1 cellular context compared by ENCODE assay signal in the genomic region with DNA sequence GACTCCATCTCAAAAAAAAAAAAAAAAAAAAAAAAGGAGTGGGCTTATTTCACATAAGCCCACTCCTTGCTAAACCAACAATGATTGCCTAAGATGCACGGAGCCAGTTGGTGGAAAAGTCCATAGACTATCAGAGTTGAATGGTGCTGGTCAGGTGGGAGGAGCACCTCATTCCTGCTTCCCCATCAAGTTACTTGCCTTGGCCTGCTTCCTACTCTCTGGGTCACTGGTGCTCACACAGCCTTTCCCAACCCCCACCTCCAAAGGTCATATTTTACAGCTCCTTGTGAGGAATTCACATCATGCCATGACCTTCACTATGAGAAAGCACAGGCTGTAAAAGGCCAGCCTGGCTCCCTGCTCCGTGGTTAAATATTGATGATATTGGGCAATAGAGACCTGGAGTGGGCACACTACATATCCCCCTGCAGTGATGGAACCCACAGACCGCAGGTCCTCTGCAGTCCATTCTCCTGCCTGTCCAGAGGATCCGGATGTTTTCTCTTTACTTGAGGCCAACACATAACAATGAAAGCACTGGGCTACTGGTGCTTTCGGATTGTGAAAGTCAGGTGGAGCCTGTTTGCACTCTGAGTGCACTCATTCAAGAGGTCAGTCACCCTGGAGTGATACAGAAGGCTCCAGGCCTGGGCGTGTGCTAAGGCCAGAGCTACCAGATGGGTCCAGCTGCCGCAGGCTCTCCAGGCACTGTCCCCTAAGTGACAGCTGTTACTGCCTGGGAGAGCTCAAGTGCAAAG.
TF ChIP-seq lines count a peak whose summit lies in the region.

A gene (plus strand): TSS at position 664 of the 758 bp plus-strand sequence. CDS start 4,618 bp downstream, outside the sequence.

TF ChIP-seq in HepG2, 621 proteins besides CTCF, POLR2A, EP300 and RAD21 (continued from another document and continues in another):
- TF ChIP-seq, protein P1, sequence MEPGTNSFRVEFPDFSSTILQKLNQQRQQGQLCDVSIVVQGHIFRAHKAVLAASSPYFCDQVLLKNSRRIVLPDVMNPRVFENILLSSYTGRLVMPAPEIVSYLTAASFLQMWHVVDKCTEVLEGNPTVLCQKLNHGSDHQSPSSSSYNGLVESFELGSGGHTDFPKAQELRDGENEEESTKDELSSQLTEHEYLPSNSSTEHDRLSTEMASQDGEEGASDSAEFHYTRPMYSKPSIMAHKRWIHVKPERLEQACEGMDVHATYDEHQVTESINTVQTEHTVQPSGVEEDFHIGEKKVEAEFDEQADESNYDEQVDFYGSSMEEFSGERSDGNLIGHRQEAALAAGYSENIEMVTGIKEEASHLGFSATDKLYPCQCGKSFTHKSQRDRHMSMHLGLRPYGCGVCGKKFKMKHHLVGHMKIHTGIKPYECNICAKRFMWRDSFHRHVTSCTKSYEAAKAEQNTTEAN (CRISPR knock-in tag; conservative IDR thresholded peaks at IDR 0.05), result peak; percentile 94
- TF ChIP-seq ZFY (CRISPR knock-in tag; IDR thresholded peaks at IDR 0.05) (peak; percentile 82), TBX2 (CRISPR knock-in tag; IDR thresholded peaks at IDR 0.05; ENCODE audit: borderline replicate concordance) (peak; percentile 93), CCDC6 (CRISPR knock-in tag; IDR thresholded peaks at IDR 0.05) (no peak), ZNF598 (CRISPR knock-in tag; IDR thresholded peaks at IDR 0.05; ENCODE audit: borderline replicate concordance) (0 out of 2 replicates have a peak, but pooled peaks have one; percentile 53), SIN3A (IDR thresholded peaks at IDR 0.05; ENCODE audit: borderline replicate concordance, low read depth, low read length) (peak; percentile 79; the same call in 1 of the 2 replicates), POLR2G (IDR thresholded peaks at IDR 0.05; ENCODE audit: low read depth, low read length) (peak; percentile 78), ZNF136 (CRISPR knock-in tag; IDR thresholded peaks at IDR 0.05; ENCODE audit: low read depth) (no peak; the same call in 1 of the 2 replicates), ZNF788 (CRISPR knock-in tag; IDR thresholded peaks at IDR 0.05; ENCODE audit: borderline replicate concordance) (peak; percentile 87; the same call in 1 of the 2 replicates), ELF3 (CRISPR knock-in tag; IDR thresholded peaks at IDR 0.05) (peak; percentile 72), ONECUT2 (CRISPR knock-in tag; IDR thresholded peaks at IDR 0.05) (no peak), ZNF678 (CRISPR knock-in tag; IDR thresholded peaks at IDR 0.05) (no peak), SATB2 (CRISPR knock-in tag; IDR thresholded peaks at IDR 0.05) (0 out of 2 replicates have a peak, but pooled peaks have one; percentile 76), FOXK2 (IDR thresholded peaks at IDR 0.05) (peak; percentile 71; the same call in 1 of the 2 replicates), ZNF274 (CRISPR knock-in tag; IDR thresholded peaks at IDR 0.05) (peak; percentile 60; the same call in 1 of the 2 replicates), ZNF431 (CRISPR knock-in tag; IDR thresholded peaks at IDR 0.05; ENCODE audit: borderline replicate concordance, low read depth) (peak; percentile 65; the same call in 1 of the 2 replicates), ZNF616 (CRISPR knock-in tag; IDR thresholded peaks at IDR 0.05; ENCODE audit: low read depth) (no peak), KAT7 (CRISPR knock-in tag; IDR thresholded peaks at IDR 0.05; ENCODE audit: borderline replicate concordance) (peak; percentile 79; the same call in 1 of the 2 replicates), ZNF790 (CRISPR knock-in tag; IDR thresholded peaks at IDR 0.05; ENCODE audit: borderline replicate concordance) (no peak), YEATS2 (CRISPR knock-in tag; IDR thresholded peaks at IDR 0.05; ENCODE audit: borderline replicate concordance) (peak; percentile 19; the same call in 1 of the 2 replicates), ZNF430 (CRISPR knock-in tag; IDR thresholded peaks at IDR 0.05) (peak; percentile 86), THAP11 (CRISPR knock-in tag; IDR thresholded peaks at IDR 0.05) (peak; percentile 73), ZNF12 (CRISPR knock-in tag; IDR thresholded peaks at IDR 0.05) (0 out of 2 replicates have a peak, but pooled peaks have one; percentile 51), ZNF891 (CRISPR knock-in tag; IDR thresholded peaks at IDR 0.05) (peak; percentile 72; the same call in 1 of the 2 replicates), MED13 (CRISPR knock-in tag; IDR thresholded peaks at IDR 0.05) (peak; percentile 26; the same call in 1 of the 2 replicates), NR2F1 (CRISPR knock-in tag; IDR thresholded peaks at IDR 0.05) (peak; percentile 82 to 91; a peak in 3 of 4 replicates), ERF (CRISPR knock-in tag; IDR thresholded peaks at IDR 0.05) (peak; percentile 94; the same call in 1 of the 2 replicates), ELF1 (CRISPR knock-in tag; IDR thresholded peaks at IDR 0.05) (no peak), MZF1 (CRISPR knock-in tag; IDR thresholded peaks at IDR 0.05; ENCODE audit: borderline replicate concordance) (no peak), ZNF567 (CRISPR knock-in tag; IDR thresholded peaks at IDR 0.05; ENCODE audit: borderline replicate concordance) (no peak), ZNF546 (CRISPR knock-in tag; conservative IDR thresholded peaks at IDR 0.05) (no peak), CBX2 (IDR thresholded peaks at IDR 0.05; ENCODE audit: low read depth, low read length) (no peak), CBX2 (CRISPR knock-in tag; IDR thresholded peaks at IDR 0.05; ENCODE audit: low read depth) (no peak), SMAD9 (CRISPR knock-in tag; IDR thresholded peaks at IDR 0.05) (no peak), PHF8 (CRISPR knock-in tag; IDR thresholded peaks at IDR 0.05) (peak; percentile 49; the same call in 1 of the 2 replicates), RNF2 (conservative IDR thresholded peaks at IDR 0.05; ENCODE audit: low read depth) (no peak)
- TF ChIP-seq, protein P2, sequence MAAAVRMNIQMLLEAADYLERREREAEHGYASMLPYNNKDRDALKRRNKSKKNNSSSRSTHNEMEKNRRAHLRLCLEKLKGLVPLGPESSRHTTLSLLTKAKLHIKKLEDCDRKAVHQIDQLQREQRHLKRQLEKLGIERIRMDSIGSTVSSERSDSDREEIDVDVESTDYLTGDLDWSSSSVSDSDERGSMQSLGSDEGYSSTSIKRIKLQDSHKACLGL (CRISPR knock-in tag; IDR thresholded peaks at IDR 0.05), result no peak
- TF ChIP-seq, protein P3, sequence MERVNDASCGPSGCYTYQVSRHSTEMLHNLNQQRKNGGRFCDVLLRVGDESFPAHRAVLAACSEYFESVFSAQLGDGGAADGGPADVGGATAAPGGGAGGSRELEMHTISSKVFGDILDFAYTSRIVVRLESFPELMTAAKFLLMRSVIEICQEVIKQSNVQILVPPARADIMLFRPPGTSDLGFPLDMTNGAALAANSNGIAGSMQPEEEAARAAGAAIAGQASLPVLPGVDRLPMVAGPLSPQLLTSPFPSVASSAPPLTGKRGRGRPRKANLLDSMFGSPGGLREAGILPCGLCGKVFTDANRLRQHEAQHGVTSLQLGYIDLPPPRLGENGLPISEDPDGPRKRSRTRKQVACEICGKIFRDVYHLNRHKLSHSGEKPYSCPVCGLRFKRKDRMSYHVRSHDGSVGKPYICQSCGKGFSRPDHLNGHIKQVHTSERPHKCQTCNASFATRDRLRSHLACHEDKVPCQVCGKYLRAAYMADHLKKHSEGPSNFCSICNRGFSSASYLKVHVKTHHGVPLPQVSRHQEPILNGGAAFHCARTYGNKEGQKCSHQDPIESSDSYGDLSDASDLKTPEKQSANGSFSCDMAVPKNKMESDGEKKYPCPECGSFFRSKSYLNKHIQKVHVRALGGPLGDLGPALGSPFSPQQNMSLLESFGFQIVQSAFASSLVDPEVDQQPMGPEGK (CRISPR knock-in tag; IDR thresholded peaks at IDR 0.05), result peak; percentile 32; the same call in 1 of the 2 replicates
- TF ChIP-seq, protein P4, sequence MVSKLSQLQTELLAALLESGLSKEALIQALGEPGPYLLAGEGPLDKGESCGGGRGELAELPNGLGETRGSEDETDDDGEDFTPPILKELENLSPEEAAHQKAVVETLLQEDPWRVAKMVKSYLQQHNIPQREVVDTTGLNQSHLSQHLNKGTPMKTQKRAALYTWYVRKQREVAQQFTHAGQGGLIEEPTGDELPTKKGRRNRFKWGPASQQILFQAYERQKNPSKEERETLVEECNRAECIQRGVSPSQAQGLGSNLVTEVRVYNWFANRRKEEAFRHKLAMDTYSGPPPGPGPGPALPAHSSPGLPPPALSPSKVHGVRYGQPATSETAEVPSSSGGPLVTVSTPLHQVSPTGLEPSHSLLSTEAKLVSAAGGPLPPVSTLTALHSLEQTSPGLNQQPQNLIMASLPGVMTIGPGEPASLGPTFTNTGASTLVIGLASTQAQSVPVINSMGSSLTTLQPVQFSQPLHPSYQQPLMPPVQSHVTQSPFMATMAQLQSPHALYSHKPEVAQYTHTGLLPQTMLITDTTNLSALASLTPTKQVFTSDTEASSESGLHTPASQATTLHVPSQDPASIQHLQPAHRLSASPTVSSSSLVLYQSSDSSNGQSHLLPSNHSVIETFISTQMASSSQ (IDR thresholded peaks at IDR 0.05; ENCODE audit: low read depth), result peak; percentile 84; the same call in 1 of the 2 replicates
- TF ChIP-seq, protein P4 (CRISPR knock-in tag; IDR thresholded peaks at IDR 0.05; ENCODE audit: borderline replicate concordance), result peak; percentile 95
- TF ChIP-seq, protein P5, sequence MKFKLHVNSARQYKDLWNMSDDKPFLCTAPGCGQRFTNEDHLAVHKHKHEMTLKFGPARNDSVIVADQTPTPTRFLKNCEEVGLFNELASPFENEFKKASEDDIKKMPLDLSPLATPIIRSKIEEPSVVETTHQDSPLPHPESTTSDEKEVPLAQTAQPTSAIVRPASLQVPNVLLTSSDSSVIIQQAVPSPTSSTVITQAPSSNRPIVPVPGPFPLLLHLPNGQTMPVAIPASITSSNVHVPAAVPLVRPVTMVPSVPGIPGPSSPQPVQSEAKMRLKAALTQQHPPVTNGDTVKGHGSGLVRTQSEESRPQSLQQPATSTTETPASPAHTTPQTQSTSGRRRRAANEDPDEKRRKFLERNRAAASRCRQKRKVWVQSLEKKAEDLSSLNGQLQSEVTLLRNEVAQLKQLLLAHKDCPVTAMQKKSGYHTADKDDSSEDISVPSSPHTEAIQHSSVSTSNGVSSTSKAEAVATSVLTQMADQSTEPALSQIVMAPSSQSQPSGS (CRISPR knock-in tag; IDR thresholded peaks at IDR 0.05), result peak; percentile 67; the same call in 1 of the 2 replicates
- TF ChIP-seq, protein P6, sequence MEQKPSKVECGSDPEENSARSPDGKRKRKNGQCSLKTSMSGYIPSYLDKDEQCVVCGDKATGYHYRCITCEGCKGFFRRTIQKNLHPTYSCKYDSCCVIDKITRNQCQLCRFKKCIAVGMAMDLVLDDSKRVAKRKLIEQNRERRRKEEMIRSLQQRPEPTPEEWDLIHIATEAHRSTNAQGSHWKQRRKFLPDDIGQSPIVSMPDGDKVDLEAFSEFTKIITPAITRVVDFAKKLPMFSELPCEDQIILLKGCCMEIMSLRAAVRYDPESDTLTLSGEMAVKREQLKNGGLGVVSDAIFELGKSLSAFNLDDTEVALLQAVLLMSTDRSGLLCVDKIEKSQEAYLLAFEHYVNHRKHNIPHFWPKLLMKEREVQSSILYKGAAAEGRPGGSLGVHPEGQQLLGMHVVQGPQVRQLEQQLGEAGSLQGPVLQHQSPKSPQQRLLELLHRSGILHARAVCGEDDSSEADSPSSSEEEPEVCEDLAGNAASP (CRISPR knock-in tag; IDR thresholded peaks at IDR 0.05; ENCODE audit: borderline replicate concordance), result peak; percentile 93
- TF ChIP-seq, protein P7, sequence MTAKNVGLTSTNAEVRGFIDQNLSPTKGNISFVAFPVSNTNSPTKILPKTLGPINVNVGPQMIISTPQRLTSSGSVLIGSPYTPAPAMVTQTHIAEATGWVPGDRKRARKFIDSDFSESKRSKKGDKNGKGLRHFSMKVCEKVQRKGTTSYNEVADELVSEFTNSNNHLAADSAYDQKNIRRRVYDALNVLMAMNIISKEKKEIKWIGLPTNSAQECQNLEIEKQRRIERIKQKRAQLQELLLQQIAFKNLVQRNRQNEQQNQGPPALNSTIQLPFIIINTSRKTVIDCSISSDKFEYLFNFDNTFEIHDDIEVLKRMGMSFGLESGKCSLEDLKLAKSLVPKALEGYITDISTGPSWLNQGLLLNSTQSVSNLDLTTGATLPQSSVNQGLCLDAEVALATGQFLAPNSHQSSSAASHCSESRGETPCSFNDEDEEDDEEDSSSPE (CRISPR knock-in tag; IDR thresholded peaks at IDR 0.05), result no peak; the same call in 1 of the 2 replicates
- TF ChIP-seq, protein P8, sequence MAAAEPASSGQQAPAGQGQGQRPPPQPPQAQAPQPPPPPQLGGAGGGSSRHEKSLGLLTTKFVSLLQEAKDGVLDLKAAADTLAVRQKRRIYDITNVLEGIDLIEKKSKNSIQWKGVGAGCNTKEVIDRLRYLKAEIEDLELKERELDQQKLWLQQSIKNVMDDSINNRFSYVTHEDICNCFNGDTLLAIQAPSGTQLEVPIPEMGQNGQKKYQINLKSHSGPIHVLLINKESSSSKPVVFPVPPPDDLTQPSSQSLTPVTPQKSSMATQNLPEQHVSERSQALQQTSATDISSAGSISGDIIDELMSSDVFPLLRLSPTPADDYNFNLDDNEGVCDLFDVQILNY (CRISPR knock-in tag; conservative IDR thresholded peaks at IDR 0.05), result no peak
- TF ChIP-seq, protein P9, sequence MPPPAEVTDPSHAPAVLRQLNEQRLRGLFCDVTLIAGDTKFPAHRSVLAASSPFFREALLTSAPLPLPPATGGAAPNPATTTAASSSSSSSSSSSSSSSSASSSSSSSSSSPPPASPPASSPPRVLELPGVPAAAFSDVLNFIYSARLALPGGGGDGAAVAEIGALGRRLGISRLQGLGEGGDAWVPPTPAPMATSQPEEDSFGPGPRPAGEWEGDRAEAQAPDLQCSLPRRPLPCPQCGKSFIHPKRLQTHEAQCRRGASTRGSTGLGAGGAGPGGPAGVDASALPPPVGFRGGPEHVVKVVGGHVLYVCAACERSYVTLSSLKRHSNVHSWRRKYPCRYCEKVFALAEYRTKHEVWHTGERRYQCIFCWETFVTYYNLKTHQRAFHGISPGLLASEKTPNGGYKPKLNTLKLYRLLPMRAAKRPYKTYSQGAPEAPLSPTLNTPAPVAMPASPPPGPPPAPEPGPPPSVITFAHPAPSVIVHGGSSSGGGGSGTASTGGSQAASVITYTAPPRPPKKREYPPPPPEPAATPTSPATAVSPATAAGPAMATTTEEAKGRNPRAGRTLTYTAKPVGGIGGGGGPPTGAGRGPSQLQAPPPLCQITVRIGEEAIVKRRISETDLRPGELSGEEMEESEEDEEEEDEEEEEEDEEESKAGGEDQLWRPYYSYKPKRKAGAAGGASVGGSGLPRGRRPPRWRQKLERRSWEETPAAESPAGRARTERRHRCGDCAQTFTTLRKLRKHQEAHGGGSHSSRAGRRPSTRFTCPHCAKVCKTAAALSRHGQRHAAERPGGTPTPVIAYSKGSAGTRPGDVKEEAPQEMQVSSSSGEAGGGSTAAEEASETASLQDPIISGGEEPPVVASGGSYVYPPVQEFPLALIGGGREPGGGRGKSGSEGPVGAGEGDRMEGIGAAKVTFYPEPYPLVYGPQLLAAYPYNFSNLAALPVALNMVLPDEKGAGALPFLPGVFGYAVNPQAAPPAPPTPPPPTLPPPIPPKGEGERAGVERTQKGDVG (CRISPR knock-in tag; IDR thresholded peaks at IDR 0.05; ENCODE audit: borderline replicate concordance), result no peak
